In the genomic region with DNA sequence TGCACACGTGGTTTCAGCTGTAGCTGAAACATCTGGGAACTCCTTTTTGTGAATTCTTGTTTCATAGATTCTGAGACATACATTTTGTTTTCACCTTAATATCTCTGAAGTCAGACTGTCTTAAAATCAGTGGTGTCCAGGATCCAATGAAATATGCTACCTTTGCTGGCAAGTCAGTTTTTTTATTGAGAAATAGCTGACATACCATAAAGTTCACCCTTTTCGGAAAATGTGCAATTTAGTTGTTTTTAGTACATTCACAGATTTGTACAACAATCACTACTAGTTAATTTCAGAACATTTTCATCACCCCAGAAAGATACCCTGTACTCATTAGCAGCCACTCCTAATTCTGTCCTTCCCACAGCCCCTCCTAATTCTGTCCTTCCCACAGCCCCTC, we compare ENCODE assay signal across 19 cellular contexts.
DNase-seq lines count a peak whose midpoint lies in the region; ATAC-seq, FAIRE-seq and TF ChIP-seq lines count a peak whose summit lies in the region.
"Had no signal": no experiment of that assay in that cellular context is flagged by ENCODE, and none has a peak within 500 bp of the region (broad histone marks: within the 10 kb centered on the region; RNA-seq: fewer than 3 reads in every experiment).

No MANE protein-coding gene starts in this region.

- POLR2A ChIA-PET in K562 (lab: Yijun Ruan, JAX) = interaction anchor here (0.8 to 1.2 kb wide), 2 partner anchors 9 to 10 kb away, joined by 3 to 4 read pairs; no protein-coding TSS in a partner anchor

- H4K20me1 ChIP-seq in K562 (replicated peaks; ENCODE audit: control insufficient read depth, insufficient read depth, low read length) = no peaks in the 10 kb centered on the region
- H4K20me1 ChIP-seq: BLaER1 had no signal

- 0% methylated on average over 2 of the region's 2 CpGs for WGBS in K562 (ENCODE audit: insufficient coverage, low coverage, missing lambda C conversion rate)

- H3K9ac ChIP-seq in K562 (ENCODE audit: insufficient read depth in 1 of 2, low read depth in 2 of 2, low read length in 2 of 2) = no peak overlapping the region
- H3K9ac ChIP-seq: BLaER1 had no signal

- H3K27ac Mint-ChIP-seq in HFFc6 = peak overlapping the region; percentile 46; the same call in 1 of the 2 replicates
- H3K27ac Mint-ChIP-seq in nephron = peak overlapping the region; percentile 7 to 43 (median 27)
- H3K27ac Mint-ChIP-seq: B cell; CD8-positive, alpha-beta T cell; GM23338; H9 had no signal

- no peak overlapping the region for H2AFZ ChIP-seq in K562 (ENCODE audit: low read depth, low read length)
- H2AFZ ChIP-seq: GM23338 had no signal

- H3K4me3 Mint-ChIP-seq in HFFc6 (no peak overlapping the region), nephron (no peak overlapping the region)
- H3K4me3 Mint-ChIP-seq: B cell; CD8-positive, alpha-beta T cell; GM23338; H9 had no signal

- in situ Hi-C loops in K562 (cut with MboI) = no loop called here

- peaks cover 6 to 62% of the 10 kb centered on the region in 2 experiments; a peak in 3 of 5 replicates for H3K27me3 ChIP-seq in K562 (ENCODE audit: control insufficient read depth in 2 of 2, insufficient read depth in 2 of 2, low read length in 2 of 2)
- H3K27me3 ChIP-seq: BLaER1 had no signal

- no peaks in the 10 kb centered on the region for H3K9me3 ChIP-seq in K562 (replicated peaks; ENCODE audit: control insufficient read depth, insufficient read depth, low read depth, low read length)
- H3K9me3 ChIP-seq: Caco-2 had no signal

- H3K36me3 Mint-ChIP-seq in HFFc6 (ENCODE audit: low read depth) (peaks cover 20% of the 10 kb centered on the region), nephron (ENCODE audit: low read depth) (peaks cover 88% of the 10 kb centered on the region)
- H3K36me3 Mint-ChIP-seq: CD4-positive, CD25-positive, alpha-beta regulatory T cell; CD8-positive, alpha-beta T cell had no signal

- no peaks in the 10 kb centered on the region for H3K36me3 ChIP-seq in K562 (ENCODE audit: control insufficient read depth, insufficient read depth, low read length)
- H3K36me3 ChIP-seq: BLaER1 had no signal

- DNase-seq in HFFc6 (no peak), K562 (ENCODE audit: extremely low read depth in 1 of 4, low spot score in 3 of 4) (no peak), Right ventricle myocardium superior (no peak), NCI-H748 (lab: John Stamatoyannopoulos, UW; ENCODE audit: unreplicated experiment) (no peak)
- DNase-seq: CD4-positive, CD25-positive, alpha-beta regulatory T cell; CD8-positive, alpha-beta T cell; DMS153; DND-41; H9 had no signal

- CTCF ChIA-PET in K562 (lab: Yijun Ruan, JAX; ENCODE audit: low intra/inter-chr PET ratio) = no interaction called here

- H3K9me3 Mint-ChIP-seq in HFFc6 = no peaks in the 10 kb centered on the region
- H3K9me3 Mint-ChIP-seq in nephron = no peaks in the 10 kb centered on the region
- H3K9me3 Mint-ChIP-seq: CD8-positive, alpha-beta T cell; GM23338; H9 had no signal

- no peak for TF ChIP-seq RAD21 in K562 (CRISPR knock-in tag; conservative IDR thresholded peaks at IDR 0.05 in 1 of 2, IDR thresholded peaks at IDR 0.05 in 1 of 2)

- H3K4me1 Mint-ChIP-seq in HFFc6 (ENCODE audit: low read depth) (peaks cover 18% of the 10 kb centered on the region), nephron (peaks cover 21% of the 10 kb centered on the region)
- H3K4me1 Mint-ChIP-seq: B cell; CD4-positive, CD25-positive, alpha-beta regulatory T cell had no signal

- intact Hi-C loops in K562 (cut with micrococcal nuclease) (no loop called here), Right ventricle myocardium superior (cut with DNase I) (no loop called here)

- H3K4me3 ChIP-seq in K562 = no peak overlapping the region
- H3K4me3 ChIP-seq: BLaER1, GM23338 had no signal

- no peak for TF ChIP-seq POLR2A in K562 (conservative IDR thresholded peaks at IDR 0.05)

- no peak overlapping the region for H3K27ac ChIP-seq in K562 (ENCODE audit: extremely low read depth, low read depth, low read length)
- H3K27ac ChIP-seq: BLaER1, C4-2B had no signal

- no peak for FAIRE-seq in K562 (lab: Jason Lieb, UNC)
- FAIRE-seq: G401.6, GM12892, GM19239 had no signal

- TF ChIP-seq CTCF in HFFc6 (IDR thresholded peaks at IDR 0.05) (no peak), K562 (IDR thresholded peaks at IDR 0.05 in 2 of 3, conservative IDR thresholded peaks at IDR 0.05 in 1 of 3; ENCODE audit: insufficient read depth in 2 of 3, low read depth in 1 of 3, low read length in 3 of 3) (no peak), nephron (IDR thresholded peaks at IDR 0.05; ENCODE audit: unreplicated experiment in 3 of 3) (no peak)

- ATAC-seq in K562 (no peak), GM19455 (IDR thresholded peaks at IDR 0.05; ENCODE audit: unreplicated experiment) (no peak), Right ventricle myocardium superior (ENCODE audit: poor library complexity) (no peak)
- ATAC-seq: CD8-positive, alpha-beta T cell; GM23338 had no signal

- no peaks in the 10 kb centered on the region for H3K9me1 ChIP-seq in K562 (ENCODE audit: control insufficient read depth, insufficient read depth, low read length)

- H3K27me3 Mint-ChIP-seq in HFFc6 (ENCODE audit: insufficient read depth) = peaks cover 23% of the 10 kb centered on the region
- peaks cover 23% of the 10 kb centered on the region for H3K27me3 Mint-ChIP-seq in nephron (ENCODE audit: low read depth)
- H3K27me3 Mint-ChIP-seq: B cell had no signal

- BruUV-seq in K562 (replicated peaks; lab: Mats Ljungman, UMichigan) = no TSS peak

- no peaks in the 10 kb centered on the region for H3K79me2 ChIP-seq in K562 (ENCODE audit: control insufficient read depth, insufficient read depth, low read length)

- no peak for TF ChIP-seq EP300 in K562 (IDR thresholded peaks at IDR 0.05; ENCODE audit: low read length)

- peaks cover 0 to 5% of the 10 kb centered on the region in 2 experiments; a peak in 2 of 5 replicates for H3K4me1 ChIP-seq in K562 (replicated peaks in 1 of 2; ENCODE audit: control insufficient read depth in 2 of 2, insufficient read depth in 2 of 2, low read length in 2 of 2)

- no peak overlapping the region for H3K4me2 ChIP-seq in K562 (ENCODE audit: insufficient read depth, low read length)
- H3K4me2 ChIP-seq: BLaER1, GM23338 had no signal

TF ChIP-seq in K562, 482 proteins besides CTCF, POLR2A, EP300 and RAD21:
- TF ChIP-seq KLF16 (IDR thresholded peaks at IDR 0.05) (no peak), TSC22D4 (tag; IDR thresholded peaks at IDR 0.05) (no peak), CBX3 (IDR thresholded peaks at IDR 0.05; ENCODE audit: borderline replicate concordance in 1 of 2, low read length in 2 of 2) (no peak), ZNF316 (IDR thresholded peaks at IDR 0.05) (peak; percentile 23; the same call in 1 of the 2 replicates), PML (IDR thresholded peaks at IDR 0.05; ENCODE audit: low read length) (no peak), SMARCB1 (IDR thresholded peaks at IDR 0.05; ENCODE audit: insufficient read length, low read depth) (no peak), MAFG (tag; conservative IDR thresholded peaks at IDR 0.05) (0 out of 2 replicates have a peak, but pooled peaks have one; percentile 12), NR3C1 (CRISPR knock-in tag; IDR thresholded peaks at IDR 0.05) (no peak)
- TF ChIP-seq, protein P1, sequence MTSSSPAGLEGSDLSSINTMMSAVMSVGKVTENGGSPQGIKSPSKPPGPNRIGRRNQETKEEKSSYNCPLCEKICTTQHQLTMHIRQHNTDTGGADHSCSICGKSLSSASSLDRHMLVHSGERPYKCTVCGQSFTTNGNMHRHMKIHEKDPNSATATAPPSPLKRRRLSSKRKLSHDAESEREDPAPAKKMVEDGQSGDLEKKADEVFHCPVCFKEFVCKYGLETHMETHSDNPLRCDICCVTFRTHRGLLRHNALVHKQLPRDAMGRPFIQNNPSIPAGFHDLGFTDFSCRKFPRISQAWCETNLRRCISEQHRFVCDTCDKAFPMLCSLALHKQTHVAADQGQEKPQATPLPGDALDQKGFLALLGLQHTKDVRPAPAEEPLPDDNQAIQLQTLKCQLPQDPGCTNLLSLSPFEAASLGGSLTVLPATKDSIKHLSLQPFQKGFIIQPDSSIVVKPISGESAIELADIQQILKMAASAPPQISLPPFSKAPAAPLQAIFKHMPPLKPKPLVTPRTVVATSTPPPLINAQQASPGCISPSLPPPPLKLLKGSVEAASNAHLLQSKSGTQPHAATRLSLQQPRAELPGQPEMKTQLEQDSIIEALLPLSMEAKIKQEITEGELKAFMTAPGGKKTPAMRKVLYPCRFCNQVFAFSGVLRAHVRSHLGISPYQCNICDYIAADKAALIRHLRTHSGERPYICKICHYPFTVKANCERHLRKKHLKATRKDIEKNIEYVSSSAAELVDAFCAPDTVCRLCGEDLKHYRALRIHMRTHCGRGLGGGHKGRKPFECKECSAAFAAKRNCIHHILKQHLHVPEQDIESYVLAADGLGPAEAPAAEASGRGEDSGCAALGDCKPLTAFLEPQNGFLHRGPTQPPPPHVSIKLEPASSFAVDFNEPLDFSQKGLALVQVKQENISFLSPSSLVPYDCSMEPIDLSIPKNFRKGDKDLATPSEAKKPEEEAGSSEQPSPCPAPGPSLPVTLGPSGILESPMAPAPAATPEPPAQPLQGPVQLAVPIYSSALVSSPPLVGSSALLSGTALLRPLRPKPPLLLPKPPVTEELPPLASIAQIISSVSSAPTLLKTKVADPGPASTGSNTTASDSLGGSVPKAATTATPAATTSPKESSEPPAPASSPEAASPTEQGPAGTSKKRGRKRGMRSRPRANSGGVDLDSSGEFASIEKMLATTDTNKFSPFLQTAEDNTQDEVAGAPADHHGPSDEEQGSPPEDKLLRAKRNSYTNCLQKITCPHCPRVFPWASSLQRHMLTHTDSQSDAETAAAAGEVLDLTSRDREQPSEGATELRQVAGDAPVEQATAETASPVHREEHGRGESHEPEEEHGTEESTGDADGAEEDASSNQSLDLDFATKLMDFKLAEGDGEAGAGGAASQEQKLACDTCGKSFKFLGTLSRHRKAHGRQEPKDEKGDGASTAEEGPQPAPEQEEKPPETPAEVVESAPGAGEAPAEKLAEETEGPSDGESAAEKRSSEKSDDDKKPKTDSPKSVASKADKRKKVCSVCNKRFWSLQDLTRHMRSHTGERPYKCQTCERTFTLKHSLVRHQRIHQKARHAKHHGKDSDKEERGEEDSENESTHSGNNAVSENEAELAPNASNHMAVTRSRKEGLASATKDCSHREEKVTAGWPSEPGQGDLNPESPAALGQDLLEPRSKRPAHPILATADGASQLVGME (CRISPR knock-in tag; IDR thresholded peaks at IDR 0.05) = no peak
- TF ChIP-seq, protein P2, sequence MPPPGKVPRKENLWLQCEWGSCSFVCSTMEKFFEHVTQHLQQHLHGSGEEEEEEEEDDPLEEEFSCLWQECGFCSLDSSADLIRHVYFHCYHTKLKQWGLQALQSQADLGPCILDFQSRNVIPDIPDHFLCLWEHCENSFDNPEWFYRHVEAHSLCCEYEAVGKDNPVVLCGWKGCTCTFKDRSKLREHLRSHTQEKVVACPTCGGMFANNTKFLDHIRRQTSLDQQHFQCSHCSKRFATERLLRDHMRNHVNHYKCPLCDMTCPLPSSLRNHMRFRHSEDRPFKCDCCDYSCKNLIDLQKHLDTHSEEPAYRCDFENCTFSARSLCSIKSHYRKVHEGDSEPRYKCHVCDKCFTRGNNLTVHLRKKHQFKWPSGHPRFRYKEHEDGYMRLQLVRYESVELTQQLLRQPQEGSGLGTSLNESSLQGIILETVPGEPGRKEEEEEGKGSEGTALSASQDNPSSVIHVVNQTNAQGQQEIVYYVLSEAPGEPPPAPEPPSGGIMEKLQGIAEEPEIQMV (tag; conservative IDR thresholded peaks at IDR 0.05; ENCODE audit: low read depth) = no peak
